26 cellular contexts compared by ENCODE assay signal in genomic region chr1:9350960-9351359, GRCh38. TPM values are rescaled to one million over a fixed set of nuclear protein-coding genes. Genes with fewer than 3 reads are reported as not detected.
A peak's percentile ranks its signal among the peaks of the same experiment; 100 is the strongest.
DNase-seq lines count a peak whose midpoint lies in the region; ATAC-seq and TF ChIP-seq lines count a peak whose summit lies in the region.
"Had no signal": no experiment of that assay in that cellular context is flagged by ENCODE, and none has a peak within 500 bp of the region (broad histone marks: within the 10 kb centered on the region; RNA-seq: fewer than 3 reads in every experiment).

No MANE protein-coding gene starts in this region.

- H3K27me3 Mint-ChIP-seq in T-helper 17 cell: no peaks in the 10 kb centered on the region
- peaks cover 5% of the 10 kb centered on the region for H3K27me3 Mint-ChIP-seq in neural progenitor cell (ENCODE audit: insufficient read depth, low read depth)
- H3K27me3 Mint-ChIP-seq: activated naive CD8-positive, alpha-beta T cell; natural killer cell treated with Interleukin-12 subunit alpha and Interleukin-12 subunit beta and Interleukin-15 and Interleukin-18, amount 100 ng/mL, for 72 hours; stimulated activated naive CD8-positive, alpha-beta T cell treated with anti-CD3 and anti-CD28 coated beads, Interleukin-15, Interleukin-2, amounts not matched to agents 100 ng/mL and 50 ng/mL, for 24 hours had no signal

- TF ChIP-seq POLR2A in esophagus muscularis mucosa (IDR thresholded peaks at IDR 0.05; ENCODE audit: low read depth): no peak

- H3K36me3 Mint-ChIP-seq in T-helper 17 cell (ENCODE audit: low read depth) (peaks cover 7% of the 10 kb centered on the region), neural progenitor cell (no peaks in the 10 kb centered on the region)
- H3K36me3 Mint-ChIP-seq: activated naive CD8-positive, alpha-beta T cell; natural killer cell treated with Interleukin-12 subunit alpha and Interleukin-12 subunit beta and Interleukin-15 and Interleukin-18, amount 100 ng/mL, for 72 hours had no signal

- H3K4me1 Mint-ChIP-seq in T-helper 17 cell (peaks cover 5% of the 10 kb centered on the region), neural progenitor cell (peaks cover 23% of the 10 kb centered on the region)

- intact Hi-C loops in esophagus muscularis mucosa (cut with DNase I): no loop called here

- H3K27ac ChIP-seq in esophagus muscularis mucosa (replicated peaks in 1 of 4) (peak overlapping the region; percentile 15 to 59 (median 32)), neural progenitor cell (no peak overlapping the region), thoracic aorta (peak overlapping the region; percentile 64 to 76)
- H3K27ac ChIP-seq: BLaER1 treated with 17β-estradiol and CSF1 and Interleukin-3, amounts not matched to agents 10 nM and 100 nM had no signal

- H3F3A ChIP-seq in neural progenitor cell (ENCODE audit: low read depth): no peaks in the 10 kb centered on the region

- H3K4me3 ChIP-seq in esophagus muscularis mucosa (no peak overlapping the region), neural progenitor cell (no peak overlapping the region), thoracic aorta (no peak overlapping the region)
- H3K4me3 ChIP-seq: BLaER1 treated with 17β-estradiol and CSF1 and Interleukin-3, amounts not matched to agents 10 nM and 100 nM; left ventricle myocardium inferior; tibial nerve had no signal

- TF ChIP-seq EP300 in esophagus muscularis mucosa (IDR thresholded peaks at IDR 0.05): no peak

- DNase-seq in T-helper 17 cell: no peak
- DNase-seq in esophagus muscularis mucosa (ENCODE audit: extremely low spot score): no peak
- no peak for DNase-seq in neural progenitor cell (ENCODE audit: low spot score)
- DNase-seq in thoracic aorta (ENCODE audit: low spot score): no peak
- no peak for DNase-seq in NCI-H2029 treated with DMSO at 0.1 percent for 48 hours (lab: John Stamatoyannopoulos, UW)
- DNase-seq in medulla oblongata (ENCODE audit: extremely low spot score): no peak
- DNase-seq in dermis blood vessel endothelial cell: no peak
- DNase-seq: activated CD4-positive, alpha-beta T cell treated with anti-CD3 and anti-CD28 coated beads for 1 hour; activated CD8-positive, alpha-beta T cell treated with anti-CD3 and anti-CD28 coated beads, Interleukin-2, amount 10 ng/mL, durations not matched to agents 7 days and 5 days; activated effector memory CD4-positive, alpha-beta T cell treated with Interleukin-2 at 50 U/mL for 16 hours; Caco-2; GDM1; Karpas-422; NCI-H1436; NCI-H2107; NCI-H446; SK-N-SH had no signal

- no peaks in the 10 kb centered on the region for H3K9me3 ChIP-seq in T-helper 17 cell (ENCODE audit: control insufficient read depth, low read length, poor library complexity, severe bottlenecking)
- H3K9me3 ChIP-seq in esophagus muscularis mucosa: no peaks in the 10 kb centered on the region
- H3K9me3 ChIP-seq in neural progenitor cell (ENCODE audit: low read depth): no peaks in the 10 kb centered on the region
- no peaks in the 10 kb centered on the region for H3K9me3 ChIP-seq in thoracic aorta
- H3K9me3 ChIP-seq: Caco-2, left ventricle myocardium inferior, SK-N-SH, tibial nerve had no signal

- no peak overlapping the region for H2AFZ ChIP-seq in neural progenitor cell (replicated peaks)

- no peaks in the 10 kb centered on the region for H3K79me2 ChIP-seq in neural progenitor cell (ENCODE audit: low read depth)

- H3K4me1 ChIP-seq in esophagus muscularis mucosa: peaks cover 24 to 100% (median 98%) of the 10 kb centered on the region in 4 donors
- H3K4me1 ChIP-seq in neural progenitor cell: peaks cover 6% of the 10 kb centered on the region
- H3K4me1 ChIP-seq in thoracic aorta (ENCODE audit: control insufficient read depth in 1 of 2, low read depth in 2 of 2): peaks cover 26 to 97% of the 10 kb centered on the region in 2 donors
- H3K4me1 ChIP-seq: Caco-2 had no signal

- H3K36me3 ChIP-seq in esophagus muscularis mucosa: peaks cover 2 to 7% (median 5%) of the 10 kb centered on the region in 4 donors
- H3K36me3 ChIP-seq in neural progenitor cell: no peaks in the 10 kb centered on the region
- H3K36me3 ChIP-seq in thoracic aorta: peaks cover 8% of the 10 kb centered on the region

- H3K27me3 ChIP-seq in esophagus muscularis mucosa (no peaks in the 10 kb centered on the region), neural progenitor cell (no peaks in the 10 kb centered on the region), thoracic aorta (replicated peaks; ENCODE audit: insufficient read depth) (no peaks in the 10 kb centered on the region)
- H3K27me3 ChIP-seq: tibial nerve had no signal

- H3K4me3 Mint-ChIP-seq in T-helper 17 cell (no peak overlapping the region), neural progenitor cell (no peak overlapping the region)
- H3K4me3 Mint-ChIP-seq: activated CD8-positive, alpha-beta T cell treated with anti-CD3 and anti-CD28 coated beads, Interleukin-2, amount 10 ng/mL, durations not matched to agents 7 days and 5 days; activated naive CD8-positive, alpha-beta T cell; dendritic cell treated with granulocyte-macrophage colony-stimulating factor and Interleukin-4, amounts not matched to agents 40 ng/mL and 50 ng/mL, for 4 days; natural killer cell treated with Interleukin-12 subunit alpha and Interleukin-12 subunit beta and Interleukin-15 and Interleukin-18, amount 100 ng/mL, for 72 hours; stimulated activated naive CD8-positive, alpha-beta T cell treated with anti-CD3 and anti-CD28 coated beads, Interleukin-15, Interleukin-2, amounts not matched to agents 100 ng/mL and 50 ng/mL, for 24 hours; T-helper 1 cell treated with Interleukin-12 subunit alpha and Interleukin-12 subunit beta and Interleukin-4 antibody, amounts not matched to agents 30 μg/mL and 1 μg/mL, for 36 hours had no signal

- 97% methylated on average over 4 of the region's 4 CpGs for WGBS in esophagus muscularis mucosa

- H3K4me2 ChIP-seq in neural progenitor cell: no peak overlapping the region
- H3K4me2 ChIP-seq: SK-N-SH had no signal

- H3K27ac Mint-ChIP-seq in T-helper 17 cell (peak overlapping the region; percentile 63), neural progenitor cell (peak overlapping the region; percentile 57)
- H3K27ac Mint-ChIP-seq: activated CD8-positive, alpha-beta T cell treated with anti-CD3 and anti-CD28 coated beads, Interleukin-2, amount 10 ng/mL, durations not matched to agents 7 days and 5 days; activated naive CD8-positive, alpha-beta T cell; dendritic cell treated with granulocyte-macrophage colony-stimulating factor and Interleukin-4, amounts not matched to agents 40 ng/mL and 50 ng/mL, for 4 days; natural killer cell treated with Interleukin-12 subunit alpha and Interleukin-12 subunit beta and Interleukin-15 and Interleukin-18, amount 100 ng/mL, for 72 hours; stimulated activated naive CD8-positive, alpha-beta T cell treated with anti-CD3 and anti-CD28 coated beads, Interleukin-15, Interleukin-2, amounts not matched to agents 100 ng/mL and 50 ng/mL, for 24 hours had no signal

- ATAC-seq in T-helper 17 cell (no peak), thoracic aorta (ENCODE audit: insufficient number of reproducible peaks, low FRiP score, low read depth) (no peak)
- ATAC-seq: activated CD8-positive, alpha-beta T cell treated with anti-CD3 and anti-CD28 coated beads, Interleukin-2, amount 10 ng/mL, durations not matched to agents 7 days and 5 days; natural killer cell treated with Interleukin-12 subunit alpha and Interleukin-12 subunit beta and Interleukin-15 and Interleukin-18, amount 100 ng/mL, for 72 hours; sciatic nerve had no signal

- no peaks in the 10 kb centered on the region for H4K20me1 ChIP-seq in neural progenitor cell (ENCODE audit: low read depth)

- no peaks in the 10 kb centered on the region for H3K9me3 Mint-ChIP-seq in neural progenitor cell
- H3K9me3 Mint-ChIP-seq: dendritic cell treated with granulocyte-macrophage colony-stimulating factor and Interleukin-4, amounts not matched to agents 40 ng/mL and 50 ng/mL, for 4 days; natural killer cell treated with Interleukin-12 subunit alpha and Interleukin-12 subunit beta and Interleukin-15 and Interleukin-18, amount 100 ng/mL, for 72 hours; stimulated activated naive CD8-positive, alpha-beta T cell treated with anti-CD3 and anti-CD28 coated beads, Interleukin-15, Interleukin-2, amounts not matched to agents 100 ng/mL and 50 ng/mL, for 24 hours; T-helper 1 cell treated with Interleukin-12 subunit alpha and Interleukin-12 subunit beta and Interleukin-4 antibody, amounts not matched to agents 30 μg/mL and 1 μg/mL, for 36 hours had no signal

- TF ChIP-seq CTCF in esophagus muscularis mucosa (IDR thresholded peaks at IDR 0.05) (no peak), neural progenitor cell (IDR thresholded peaks at IDR 0.05) (no peak), thoracic aorta (IDR thresholded peaks at IDR 0.05) (no peak)

- no peak overlapping the region for H3K9ac ChIP-seq in neural progenitor cell
- H3K9ac ChIP-seq: BLaER1 treated with 17β-estradiol and CSF1 and Interleukin-3, amounts not matched to agents 10 nM and 100 nM; SK-N-SH had no signal

RNA-seq across cellular contexts. Expression of gene SPSB1, which starts 58.3 kb away (rescaled TPM):
- total RNA-seq in T-helper 17 cell (1 to 10 TPM; 7.7 to 9.2 TPM), esophagus muscularis mucosa (100 to 1,000 TPM in 2 of 4 donors, 10 to 100 TPM in 2; 61.0 to 104 (median 97.4) TPM), neural progenitor cell (ENCODE audit: low replicate concordance) (2.8 and 7.1 TPM in 2 replicates), thoracic aorta (100 to 1,000 TPM; 107 to 171 TPM), dermis blood vessel endothelial cell (19.6 and 35.8 TPM in 2 replicates)
